13 cellular contexts compared by ENCODE assay signal in genomic region chr17:76238847-76239537, GRCh38. TPM values are rescaled to one million over a fixed set of nuclear protein-coding genes. Genes with fewer than 3 reads are reported as not detected.
DNase-seq lines count a peak whose midpoint lies in the region; ATAC-seq, FAIRE-seq and TF ChIP-seq lines count a peak whose summit lies in the region.
"Had no signal": no experiment of that assay in that cellular context is flagged by ENCODE, and none has a peak within 500 bp of the region (broad histone marks: within the 10 kb centered on the region; RNA-seq: fewer than 3 reads in every experiment).

No MANE protein-coding gene starts in this region.

- H3K27me3 Mint-ChIP-seq in CD8-positive, alpha-beta memory T cell, result no peaks in the 10 kb centered on the region
- no peaks in the 10 kb centered on the region for H3K27me3 Mint-ChIP-seq in neural crest cell (ENCODE audit: low read depth)

- H3K9ac ChIP-seq in HUES6 (ENCODE audit: low read length) (no peak overlapping the region), kidney (ENCODE audit: low read length in 2 of 2) (no peak overlapping the region)

- H3K27ac ChIP-seq in CD8-positive, alpha-beta memory T cell (ENCODE audit: low read depth, low read length), result peak overlapping the region; percentile 35
- H3K27ac ChIP-seq in HUES6 (ENCODE audit: low read depth, low read length), result no peak overlapping the region
- H3K27ac ChIP-seq in kidney (ENCODE audit: low read depth in 2 of 2, low read length in 2 of 2), result no peak overlapping the region
- H3K27ac ChIP-seq: upper lobe of right lung had no signal

- H3K4me3 ChIP-seq in CD8-positive, alpha-beta memory T cell (ENCODE audit: low read length), result peak overlapping the region; percentile 34
- H3K4me3 ChIP-seq in HUES6 (ENCODE audit: low read depth, low read length) (peak overlapping the region; percentile 64), kidney (ENCODE audit: low read length in 2 of 2) (no peak overlapping the region)

- no peaks in the 10 kb centered on the region for H3K27me3 ChIP-seq in CD8-positive, alpha-beta memory T cell (ENCODE audit: insufficient read depth, low read length, poor library complexity, severe bottlenecking)
- H3K27me3 ChIP-seq in HUES6 (ENCODE audit: control insufficient read depth, insufficient read depth, low read length), result peaks cover 62% of the 10 kb centered on the region
- H3K27me3 ChIP-seq: upper lobe of right lung had no signal

- DNase-seq in CD8-positive, alpha-beta memory T cell, result no peak
- DNase-seq in cerebellar cortex (ENCODE audit: low spot score) (peak; percentile 83), neural crest cell (ENCODE audit: low read depth, low spot score) (no peak), NAMALWA (ENCODE audit: low spot score) (no peak), kidney (no peak), left cardiac atrium (no peak)
- DNase-seq: NCI-H187; stimulated activated CD4-positive, alpha-beta T cell treated with anti-CD3 and anti-CD28 coated beads, Interleukin-4, amount 100 ng/mL, for 24 hours; upper lobe of right lung had no signal

- peaks cover 37 to 67% (median 65%) of the 10 kb centered on the region in 3 donors for H3K4me1 Mint-ChIP-seq in CD8-positive, alpha-beta memory T cell
- peaks cover 28% of the 10 kb centered on the region for H3K4me1 Mint-ChIP-seq in neural crest cell

- POLR2A ChIA-PET in CD8-positive, alpha-beta memory T cell (lab: Charles Lee), result interaction anchor here (0.6 to 3.3 kb wide), 6 partner anchors 7 to 459 kb away, joined by 3 to 28 read pairs (median 4); partner anchors contain the start of gene UBALD2

- no peaks in the 10 kb centered on the region for H3K9me3 ChIP-seq in CD8-positive, alpha-beta memory T cell (ENCODE audit: low read length)
- no peaks in the 10 kb centered on the region for H3K9me3 ChIP-seq in HUES6 (ENCODE audit: control insufficient read depth, insufficient read depth, low read depth, low read length)
- H3K9me3 ChIP-seq in kidney (ENCODE audit: control insufficient read depth in 1 of 2, low read length in 2 of 2), result no peaks in the 10 kb centered on the region
- H3K9me3 ChIP-seq: mucosa of descending colon, upper lobe of right lung had no signal

- H3K4me3 Mint-ChIP-seq in CD8-positive, alpha-beta memory T cell, result peak overlapping the region; percentile 70 to 91 (median 88)
- H3K4me3 Mint-ChIP-seq in neural crest cell, result peak overlapping the region; percentile 87

- FAIRE-seq in kidney (lab: Jason Lieb, UNC), result no peak
- FAIRE-seq: H54 had no signal

- intact Hi-C loops in kidney (cut with DNase I) (no loop called here), left cardiac atrium (cut with DNase I) (no loop called here)

- peaks cover 0 to 4% (median 0%) of the 10 kb centered on the region in 5 donors for H3K9me3 Mint-ChIP-seq in CD8-positive, alpha-beta memory T cell
- H3K9me3 Mint-ChIP-seq in neural crest cell, result no peaks in the 10 kb centered on the region

- no peak for ATAC-seq in HG03045 (IDR thresholded peaks at IDR 0.05; ENCODE audit: unreplicated experiment)
- ATAC-seq in left cardiac atrium, result no peak

- no peaks in the 10 kb centered on the region for H3K36me3 ChIP-seq in CD8-positive, alpha-beta memory T cell (ENCODE audit: insufficient read depth, low read length)
- H3K36me3 ChIP-seq in HUES6 (ENCODE audit: control insufficient read depth, insufficient read depth, low read length) (no peaks in the 10 kb centered on the region), kidney (ENCODE audit: control insufficient read depth in 1 of 2, insufficient read depth in 2 of 2, low read length in 2 of 2) (no peaks in the 10 kb centered on the region)
- H3K36me3 ChIP-seq: upper lobe of right lung had no signal

- H3K27ac Mint-ChIP-seq in CD8-positive, alpha-beta memory T cell, result peak overlapping the region; percentile 57 to 94 (median 88)
- H3K27ac Mint-ChIP-seq in neural crest cell (ENCODE audit: unreplicated experiment), result no peak overlapping the region

- H3K4me1 ChIP-seq in CD8-positive, alpha-beta memory T cell (ENCODE audit: insufficient read depth, low read length), result peaks cover 47% of the 10 kb centered on the region
- peaks cover 7% of the 10 kb centered on the region for H3K4me1 ChIP-seq in HUES6 (ENCODE audit: control insufficient read depth, insufficient read depth, low read length)
- no peaks in the 10 kb centered on the region for H3K4me1 ChIP-seq in kidney (ENCODE audit: control insufficient read depth in 1 of 2, insufficient read depth in 1 of 2, low read depth in 1 of 2, low read length in 2 of 2)

- H3K36me3 Mint-ChIP-seq in CD8-positive, alpha-beta memory T cell, result peaks cover 0 to 2% (median under 1%) of the 10 kb centered on the region in 3 donors
- no peaks in the 10 kb centered on the region for H3K36me3 Mint-ChIP-seq in neural crest cell (ENCODE audit: low read depth)

- CTCF ChIA-PET in CD8-positive, alpha-beta memory T cell (lab: Charles Lee), result interaction anchor here (1.1 to 1.9 kb wide), 6 partner anchors 8 to 118 kb away, joined by 3 to 6 read pairs (median 5); no protein-coding TSS in a partner anchor

- TF ChIP-seq CTCF in neural crest cell (conservative IDR thresholded peaks at IDR 0.05) (no peak), kidney (IDR thresholded peaks at IDR 0.05; ENCODE audit: borderline replicate concordance, extremely low read depth, insufficient read depth) (no peak)

RNA-seq across cellular contexts. Expression of gene RNF157, which starts 1.3 kb away (rescaled TPM):
- 10 to 100 TPM; 13.9 TPM for total RNA-seq in CD8-positive, alpha-beta memory T cell
- polyA plus RNA-seq in CD8-positive, alpha-beta memory T cell, result 10.7 TPM
- 50.4 and 54.0 TPM in 2 replicates for total RNA-seq in neural crest cell
- 4.8 TPM for total RNA-seq in kidney
- 12.4 TPM for polyA plus RNA-seq in kidney (ENCODE audit: insufficient read depth, low read depth, low replicate concordance)
- 10 to 100 TPM; 11.1 to 19.9 TPM for total RNA-seq in left cardiac atrium

RNA-seq across cellular contexts. Expression of gene UBALD2, which starts 26.2 kb away (rescaled TPM):
- 100 to 1,000 TPM; 125 to 133 TPM for total RNA-seq in CD8-positive, alpha-beta memory T cell
- polyA plus RNA-seq in CD8-positive, alpha-beta memory T cell, result 8.7 TPM
- total RNA-seq in neural crest cell, result 18.8 and 21.5 TPM in 2 replicates
- 54.3 TPM for total RNA-seq in kidney
- polyA plus RNA-seq in kidney (ENCODE audit: insufficient read depth, low read depth, low replicate concordance), result 59.1 TPM
- total RNA-seq in left cardiac atrium, result 10 to 100 TPM; 21.3 to 30.8 TPM

Comparison
In these comparisons a context has a peak if more than half of its experiments do, and no peak if none do; other contexts are left out.
1. H3K4me3 ChIP-seq: peak in CD8-positive, alpha-beta memory T cell (single experiment) and HUES6 (single experiment); none in kidney (0 of 2).